In the genomic region with DNA sequence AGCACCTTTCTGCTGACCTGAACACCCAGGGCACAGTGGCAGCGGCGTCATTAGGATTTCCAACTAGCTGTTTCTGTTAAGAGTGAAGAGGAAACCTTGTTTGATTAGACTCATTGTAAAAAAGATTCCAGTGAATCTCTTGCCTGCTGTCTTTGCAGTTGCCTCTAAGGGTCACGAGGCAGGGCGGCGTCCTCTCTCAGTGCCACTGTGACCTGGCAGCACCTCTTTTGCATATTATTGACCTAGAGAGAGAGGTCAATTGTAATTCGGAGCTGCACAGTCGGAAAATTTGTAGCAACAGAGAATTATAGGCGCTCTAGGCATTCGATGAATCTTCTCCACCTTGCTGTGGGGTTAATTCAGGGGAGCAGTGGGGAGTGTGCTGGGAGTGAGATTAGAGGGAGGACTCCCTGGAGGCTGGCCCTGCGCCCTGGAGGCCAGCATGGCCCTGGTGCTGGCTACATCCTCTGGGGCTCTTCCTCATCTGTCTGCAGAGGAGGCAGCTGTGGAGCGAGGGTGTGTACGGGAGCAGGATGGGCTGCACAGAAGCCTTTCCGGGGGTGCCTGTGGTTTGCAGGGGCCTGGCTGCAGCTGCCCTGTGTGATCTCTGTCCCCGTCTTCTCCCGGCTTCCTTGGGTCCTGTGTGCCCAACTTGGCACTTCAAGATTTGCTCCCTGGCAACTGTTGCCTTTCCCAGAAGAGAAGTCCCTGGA, we compare ENCODE assay signal across 24 cellular contexts. TPM values are rescaled to one million over a fixed set of nuclear protein-coding genes. Genes with fewer than 3 reads are reported as not detected.
DNase-seq lines count a peak whose midpoint lies in the region; ATAC-seq and TF ChIP-seq lines count a peak whose summit lies in the region.
"Had no signal": no experiment of that assay in that cellular context is flagged by ENCODE, and none has a peak within 500 bp of the region (broad histone marks: within the 10 kb centered on the region; RNA-seq: fewer than 3 reads in every experiment).

No MANE protein-coding gene starts in this region.

- in situ Hi-C loops in gastrocnemius medialis (cut with MboI; ENCODE audit: low sequenced_read_pairs in 4 of 4) = loop anchor here in 1 of 4 donors (25.0 kb wide), 1 partner anchor 117 kb away; no protein-coding TSS in a partner anchor

- no peak overlapping the region for H3K4me3 Mint-ChIP-seq in CD14-positive monocyte
- H3K4me3 Mint-ChIP-seq: activated CD4-positive, alpha-beta T cell treated with anti-CD3 and anti-CD28 coated beads for 36 hours; activated CD8-positive, alpha-beta memory T cell treated with anti-CD3 and anti-CD28 coated beads, Interleukin-2, amount 10 ng/mL, durations not matched to agents 7 days and 5 days; B cell; HFFc6 had no signal

- DNase-seq in H7 (peak; percentile 55), SJCRH30 (peak; percentile 87 to 88), right cardiac atrium (peak in 2 of 3 donors; percentile 49), gastrocnemius medialis (no peak), CD14-positive monocyte (ENCODE audit: low spot score) (no peak), NCI-H187 (lab: John Stamatoyannopoulos, UW) (no peak)
- DNase-seq in stimulated activated CD4-positive, alpha-beta T cell treated with anti-CD3 and anti-CD28 coated beads, Interleukin-15, amount 100 ng/mL, for 24 hours = no peak
- DNase-seq: activated CD4-positive, alpha-beta T cell treated with anti-CD3 and anti-CD28 coated beads for 36 hours; activated CD8-positive, alpha-beta memory T cell treated with anti-CD3 and anti-CD28 coated beads, Interleukin-2, amount 10 ng/mL, durations not matched to agents 7 days and 5 days; amygdala; central memory CD4-positive, alpha-beta T cell; DMS 273 treated with DMSO at 0.1 percent for 48 hours; effector memory CD4-positive, alpha-beta T cell; GDM1; HFFc6; hippocampal formation; kidney; NCI-H1092; NCI-H510A treated with DMSO at 0.1 percent for 48 hours; SHP77 treated with DMSO at 0.1 percent for 48 hours; stimulated activated CD4-positive, alpha-beta T cell treated with anti-CD3 and anti-CD28 coated beads, Interleukin-4, amount 100 ng/mL, for 1 hour had no signal

- TF ChIP-seq CTCF in gastrocnemius medialis (IDR thresholded peaks at IDR 0.05 in 4 of 5, conservative IDR thresholded peaks at IDR 0.05 in 1 of 5) (no peak), CD14-positive monocyte (IDR thresholded peaks at IDR 0.05) (no peak)

- H3K9me3 ChIP-seq in SJCRH30 (replicated peaks) (peaks cover 5% of the 10 kb centered on the region; the same call in 1 of the 2 replicates), right cardiac atrium (ENCODE audit: control insufficient read depth, low read length) (no peaks in the 10 kb centered on the region), gastrocnemius medialis (no peaks in the 10 kb centered on the region)
- H3K9me3 ChIP-seq: suprapubic skin had no signal

- 64% methylated on average over 15 of the region's 15 CpGs for WGBS in right cardiac atrium

- H3K36me3 ChIP-seq in H7 (replicated peaks; ENCODE audit: control insufficient read depth, insufficient read depth, low read length) = no peaks in the 10 kb centered on the region
- H3K36me3 ChIP-seq in SJCRH30 = no peaks in the 10 kb centered on the region
- no peaks in the 10 kb centered on the region for H3K36me3 ChIP-seq in gastrocnemius medialis
- H3K36me3 ChIP-seq: suprapubic skin had no signal

- H3K27me3 ChIP-seq in H7 (ENCODE audit: control insufficient read depth, insufficient read depth, low read length) (no peaks in the 10 kb centered on the region), SJCRH30 (no peaks in the 10 kb centered on the region), right cardiac atrium (ENCODE audit: control insufficient read depth, insufficient read depth) (no peaks in the 10 kb centered on the region), gastrocnemius medialis (no peaks in the 10 kb centered on the region)
- H3K27me3 ChIP-seq: suprapubic skin had no signal

- no peak for TF ChIP-seq POLR2A in gastrocnemius medialis (IDR thresholded peaks at IDR 0.05)

- H3K4me1 ChIP-seq in SJCRH30 = peaks cover 87% of the 10 kb centered on the region
- peaks cover 28% of the 10 kb centered on the region for H3K4me1 ChIP-seq in right cardiac atrium (ENCODE audit: control insufficient read depth, insufficient read depth, low read length)
- H3K4me1 ChIP-seq in gastrocnemius medialis = peaks cover 82 to 89% of the 10 kb centered on the region in 2 donors

- no peaks in the 10 kb centered on the region for H3K9me3 Mint-ChIP-seq in CD14-positive monocyte
- H3K9me3 Mint-ChIP-seq: HFFc6 had no signal

- H3K27ac ChIP-seq in SJCRH30 (peak overlapping the region; percentile 22), right cardiac atrium (ENCODE audit: low read length) (no peak overlapping the region), gastrocnemius medialis (peak overlapping the region; percentile 85 to 94 (median 90))

- intact Hi-C loops in right cardiac atrium (cut with DNase I) (no loop called here), gastrocnemius medialis (cut with DNase I; ENCODE audit: low total_unique reads) (loop anchor here (5.0 kb wide), 1 partner anchor 162 kb away; a partner anchor contains a TSS), CD14-positive monocyte (cut with micrococcal nuclease) (no loop called here)

- H3K27ac Mint-ChIP-seq in CD14-positive monocyte = peak overlapping the region in 1 of 7 donors; percentile 70
- H3K27ac Mint-ChIP-seq: activated CD4-positive, alpha-beta T cell treated with anti-CD3 and anti-CD28 coated beads for 36 hours; activated CD8-positive, alpha-beta memory T cell treated with anti-CD3 and anti-CD28 coated beads, Interleukin-2, amount 10 ng/mL, durations not matched to agents 7 days and 5 days; B cell; HFFc6 had no signal

- H3K4me1 Mint-ChIP-seq in CD14-positive monocyte = peaks cover 34% of the 10 kb centered on the region

- H3K36me3 Mint-ChIP-seq in CD14-positive monocyte = peaks cover 0 to 5% of the 10 kb centered on the region in 2 donors
- H3K36me3 Mint-ChIP-seq: activated CD8-positive, alpha-beta memory T cell treated with anti-CD3 and anti-CD28 coated beads, Interleukin-2, amount 10 ng/mL, durations not matched to agents 7 days and 5 days had no signal

- H3K4me3 ChIP-seq in H7 (ENCODE audit: insufficient read depth, low read depth, low read length) = no peak overlapping the region
- H3K4me3 ChIP-seq in SJCRH30 = no peak overlapping the region
- H3K4me3 ChIP-seq in right cardiac atrium (ENCODE audit: low read length) = no peak overlapping the region
- H3K4me3 ChIP-seq in gastrocnemius medialis = no peak overlapping the region
- H3K4me3 ChIP-seq: K562, suprapubic skin had no signal

- ATAC-seq in right cardiac atrium (no peak), gastrocnemius medialis (no peak)
- ATAC-seq: activated CD4-positive, alpha-beta T cell treated with anti-CD3 and anti-CD28 coated beads for 36 hours; activated CD8-positive, alpha-beta memory T cell treated with anti-CD3 and anti-CD28 coated beads, Interleukin-2, amount 10 ng/mL, durations not matched to agents 7 days and 5 days; K562 had no signal

- peaks cover 1 to 5% (median 2%) of the 10 kb centered on the region in 3 donors for H3K27me3 Mint-ChIP-seq in CD14-positive monocyte (ENCODE audit: low read depth in 3 of 3)
- H3K27me3 Mint-ChIP-seq: activated CD4-positive, alpha-beta T cell treated with anti-CD3 and anti-CD28 coated beads for 36 hours; activated CD8-positive, alpha-beta memory T cell treated with anti-CD3 and anti-CD28 coated beads, Interleukin-2, amount 10 ng/mL, durations not matched to agents 7 days and 5 days; B cell had no signal

RNA-seq across cellular contexts. Expression of a gene that starts 14.3 kb away (rescaled TPM):
- 79.2 and 112 TPM in 2 replicates for total RNA-seq in H7 (2014; rRNA removed; shearing (Covaris generic))
- total RNA-seq in SJCRH30 (2014; rRNA removed; shearing (Covaris generic)) = 33.4 and 43.4 TPM in 2 replicates
- total RNA-seq in right cardiac atrium = 10 to 100 TPM; 50.6 to 67.0 (median 64.4) TPM
- 63.0 TPM for polyA plus RNA-seq in right cardiac atrium
- 100 to 1,000 TPM in 1 of 4 donors, 10 to 100 TPM in 3; 81.0 to 115 (median 93.1) TPM for total RNA-seq in gastrocnemius medialis
- polyA plus RNA-seq in CD14-positive monocyte = 1 to 10 TPM; 3.1 to 3.7 TPM

RNA-seq across cellular contexts. Expression of a gene that starts 28.0 kb away (rescaled TPM):
- 18.5 and 24.6 TPM in 2 replicates for total RNA-seq in H7 (2014; rRNA removed; shearing (Covaris generic))
- total RNA-seq in SJCRH30 (2014; rRNA removed; shearing (Covaris generic)) = 29.3 and 31.4 TPM in 2 replicates
- total RNA-seq in right cardiac atrium (10 to 100 TPM; 18.1 to 21.1 (median 18.4) TPM), gastrocnemius medialis (10 to 100 TPM; 19.5 to 27.4 (median 21.4) TPM)
- polyA plus RNA-seq in right cardiac atrium (17.9 TPM), CD14-positive monocyte (1 to 10 TPM; 2.3 to 2.5 TPM)

Comparison
In these comparisons a context has a peak if more than half of its experiments do, and no peak if none do; other contexts are left out.
1. DNase-seq: peak in H7 (single experiment), SJCRH30 (2 of 2) and right cardiac atrium (2 of 3); none in gastrocnemius medialis (0 of 2), CD14-positive monocyte (single experiment), stimulated activated CD4-positive, alpha-beta T cell treated with anti-CD3 and anti-CD28 coated beads, Interleukin-15, amount 100 ng/mL, for 24 hours (single experiment) and NCI-H187 (0 of 2).